ENCODE assay signal across 8 cellular contexts in the genomic region with DNA sequence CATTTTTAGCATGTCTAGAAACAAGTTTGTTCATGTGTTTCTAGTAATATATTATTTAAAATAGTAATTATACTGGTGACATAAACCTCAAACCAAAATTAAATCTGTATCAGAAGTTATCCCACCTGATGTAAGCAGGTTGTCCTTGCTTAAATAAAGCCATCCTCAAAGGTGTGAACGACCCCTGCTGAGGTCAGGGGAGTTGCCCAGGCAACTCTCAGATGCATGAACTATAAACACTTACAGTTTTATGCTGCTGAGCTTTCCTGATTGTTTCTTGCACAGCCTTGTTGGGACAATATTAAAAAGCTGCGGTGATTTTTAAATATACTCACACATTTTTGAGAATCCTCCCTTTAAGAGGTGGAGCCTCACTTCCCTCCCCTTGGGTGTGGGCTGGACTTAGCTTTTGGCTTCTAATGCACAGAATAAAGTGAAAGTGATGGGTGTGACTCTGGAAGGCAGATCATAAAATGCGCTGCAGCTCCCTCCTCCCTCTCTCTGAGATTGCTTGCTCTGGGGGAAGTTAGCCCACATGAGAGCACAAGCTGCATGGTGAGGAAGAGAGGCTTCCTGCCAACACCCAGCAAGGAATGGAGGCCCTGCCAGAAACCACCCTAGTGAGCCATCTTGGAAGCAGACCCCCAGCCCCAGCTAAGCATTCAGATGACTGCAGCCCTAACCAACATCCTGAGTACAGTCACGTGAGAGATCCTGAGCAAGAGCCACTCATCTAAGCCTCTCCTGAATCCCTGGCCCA.
DNase-seq lines count a peak whose midpoint lies in the region; ATAC-seq and TF ChIP-seq lines count a peak whose summit lies in the region.

No MANE protein-coding gene starts in this region.

- peak overlapping the region in 3 of 4 donors; percentile 15 to 45 (median 22) for H3K4me3 ChIP-seq in esophagus squamous epithelium

- H3K4me1 ChIP-seq in esophagus squamous epithelium: peaks cover 8 to 32% (median 9%) of the 10 kb centered on the region in 3 donors

- ATAC-seq in GM18870 (IDR thresholded peaks at IDR 0.05; ENCODE audit: unreplicated experiment): no peak

- peak overlapping the region; percentile 35 to 59 (median 52) for H3K27ac ChIP-seq in esophagus squamous epithelium

- WGBS in esophagus squamous epithelium, 2 donors: 26 to 39% methylated on average over 2 to 4 of the region's 4 CpGs

- H3K27me3 ChIP-seq in esophagus squamous epithelium: no peaks in the 10 kb centered on the region

- no peak for TF ChIP-seq POLR2A in esophagus squamous epithelium (IDR thresholded peaks at IDR 0.05)

- no peaks in the 10 kb centered on the region for H3K36me3 ChIP-seq in esophagus squamous epithelium

- no peak for TF ChIP-seq CTCF in esophagus squamous epithelium (IDR thresholded peaks at IDR 0.05)

- DNase-seq in GM03348 (ENCODE audit: low spot score) (peak; percentile 88), H4 (ENCODE audit: low spot score) (peak; percentile 81), MV-4-11 (lab: John Stamatoyannopoulos, UW) (peak; percentile 94), esophagus squamous epithelium (lab: John Stamatoyannopoulos, UW) (no peak), renal cortical epithelial cell (ENCODE audit: low read depth) (peak; percentile 64), NCI-H524 (lab: John Stamatoyannopoulos, UW) (no peak)
- peak; percentile 28 for DNase-seq in activated CD4-positive, alpha-beta T cell treated with anti-CD3 and anti-CD28 coated beads, Interleukin-2, amount 50 U/mL, for 1 hour

- H3K9me3 ChIP-seq in esophagus squamous epithelium: no peaks in the 10 kb centered on the region

- intact Hi-C loops in esophagus squamous epithelium (cut with DNase I): no loop called here

Comparison
In these comparisons a context has a peak if more than half of its experiments do, and no peak if none do; other contexts are left out.
1. DNase-seq: peak in GM03348 (single experiment), H4 (single experiment), MV-4-11 (single experiment), activated CD4-positive, alpha-beta T cell treated with anti-CD3 and anti-CD28 coated beads, Interleukin-2, amount 50 U/mL, for 1 hour (single experiment) and renal cortical epithelial cell (single experiment); none in esophagus squamous epithelium (single experiment) and NCI-H524 (0 of 2).